In genomic region chr4:108168672-108169562, GRCh38 we compare ENCODE assay signal across 8 cellular contexts. TPM values are rescaled to one million over a fixed set of nuclear protein-coding genes. Genes with fewer than 3 reads are reported as not detected.
A peak's percentile ranks its signal among the peaks of the same experiment; 100 is the strongest.
DNase-seq lines count a peak whose midpoint lies in the region; ATAC-seq, FAIRE-seq and TF ChIP-seq lines count a peak whose summit lies in the region.

TSS of gene LEF1 (minus strand) at chr4:108168932. CDS start at chr4:108167767, 1,165 bp downstream.

- no peak for TF ChIP-seq CTCF in HL-60 (IDR thresholded peaks at IDR 0.05; ENCODE audit: insufficient read depth, low read length)
- no peak for TF ChIP-seq CTCF in GM12878 (IDR thresholded peaks at IDR 0.05 in 2 of 3, conservative IDR thresholded peaks at IDR 0.05 in 1 of 3; ENCODE audit: control insufficient read depth in 2 of 3, extremely low read depth in 1 of 3, insufficient read depth in 1 of 3, low read depth in 3 of 3, low read length in 3 of 3)

- no peak for TF ChIP-seq EP300 in GM12878 (IDR thresholded peaks at IDR 0.05; ENCODE audit: borderline replicate concordance in 1 of 2, control insufficient read depth in 1 of 2, low read depth in 2 of 2, low read length in 2 of 2)

- peaks cover 44% of the 10 kb centered on the region for H3K4me1 Mint-ChIP-seq in T-helper 1 cell treated with Interleukin-12 subunit alpha and Interleukin-12 subunit beta and Interleukin-4 antibody, amounts not matched to agents 30 μg/mL and 1 μg/mL, for 36 hours (ENCODE audit: low read depth)

- peak within 1 kb of the TSS; percentile 75 for H3K4me3 ChIP-seq in ACC112 (ENCODE audit: low read depth, low read length)
- peak within 1 kb of the TSS; percentile 27 for H3K4me3 ChIP-seq in HL-60 (replicated peaks; ENCODE audit: insufficient read depth, low read length)
- peak within 1 kb of the TSS; percentile 78 for H3K4me3 ChIP-seq in GM12878

- CTCF ChIA-PET in GM12878 (lab: Yijun Ruan, JAX) = interaction anchor here (0.7 to 1.6 kb wide), 2 partner anchors 53 to 138 kb away, joined by 3 to 4 read pairs; no protein-coding TSS in a partner anchor

- ATAC-seq in GM12878 = peak; percentile 56

- H3K4me3 Mint-ChIP-seq in T-helper 1 cell treated with Interleukin-12 subunit alpha and Interleukin-12 subunit beta and Interleukin-4 antibody, amounts not matched to agents 30 μg/mL and 1 μg/mL, for 36 hours = peak within 1 kb of the TSS; percentile 98

- H3K36me3 ChIP-seq in ACC112 (ENCODE audit: insufficient read depth, low read length) (no peaks in the 10 kb centered on the region), GM12878 (ENCODE audit: control insufficient read depth in 2 of 2, insufficient read depth in 2 of 2, low read length in 1 of 2) (no peaks in the 10 kb centered on the region)

- SMC1A ChIA-PET in GM12878 (lab: Charles Lee; ENCODE audit: uncharacterized antibody, unreplicated experiment) = interaction anchor here (0.7 to 1.2 kb wide), 4 partner anchors 12 to 177 kb away, joined by 3 to 6 read pairs (median 4); no protein-coding TSS in a partner anchor

- no peak for FAIRE-seq in GM12878 (lab: Jason Lieb, UNC)

- peak; percentile 37 for DNase-seq in GM19238 (ENCODE audit: insufficient read length, low spot score)
- DNase-seq in HL-60 (ENCODE audit: low read depth in 1 of 2, low spot score in 1 of 2) = no peak
- DNase-seq in GM12878 (ENCODE audit: low read depth, low spot score) = no peak
- DNase-seq in iris pigment epithelial cell (ENCODE audit: low read depth) = peak; percentile 45
- DNase-seq in stimulated activated CD4-positive, alpha-beta T cell treated with anti-CD3 and anti-CD28 coated beads, Interleukin-1b, Interleukin-23, amount 100 ng/mL, for 4 hours (ENCODE audit: low read depth in 2 of 2) = peak; percentile 60 to 68
- DNase-seq in mesenteric fat pad (ENCODE audit: low spot score) = no peak

- peak within 1 kb of the TSS; percentile 28; the same call in 1 of the 2 replicates for H3K9ac ChIP-seq in GM12878 (ENCODE audit: control insufficient read depth, insufficient read depth, low read length)

- H3K4me1 ChIP-seq in ACC112 (ENCODE audit: control insufficient read depth, insufficient read depth, low read length, unreplicated experiment) = no peaks in the 10 kb centered on the region
- peaks cover 3% of the 10 kb centered on the region; the same call in 1 of the 2 replicates for H3K4me1 ChIP-seq in GM12878 (ENCODE audit: control insufficient read depth, insufficient read depth, low read length)

- no peak for TF ChIP-seq RAD21 in GM12878 (IDR thresholded peaks at IDR 0.05; ENCODE audit: insufficient read depth, low read depth, low read length)

- H3K9me3 Mint-ChIP-seq in T-helper 1 cell treated with Interleukin-12 subunit alpha and Interleukin-12 subunit beta and Interleukin-4 antibody, amounts not matched to agents 30 μg/mL and 1 μg/mL, for 36 hours = no peaks in the 10 kb centered on the region

- H3K27ac ChIP-seq in ACC112 (ENCODE audit: low read depth, low read length) (no peak within 1 kb of the TSS), HL-60 (replicated peaks) (no peak within 1 kb of the TSS), GM12878 (ENCODE audit: control insufficient read depth, insufficient read depth) (no peak within 1 kb of the TSS)

- no peaks in the 10 kb centered on the region; the same call in 1 of the 2 replicates for H4K20me1 ChIP-seq in GM12878 (ENCODE audit: control insufficient read depth, insufficient read depth)

- no TSS peak for BruUV-seq in GM12878 (replicated peaks; lab: Mats Ljungman, UMichigan)

- POLR2A ChIA-PET in GM12878 (lab: Charles Lee) = interaction anchor here (0.6 kb wide), 1 partner anchor 126 kb away, joined by 3 read pairs; no protein-coding TSS in a partner anchor

- peaks cover 19% of the 10 kb centered on the region for H3K36me3 Mint-ChIP-seq in T-helper 1 cell treated with Interleukin-12 subunit alpha and Interleukin-12 subunit beta and Interleukin-4 antibody, amounts not matched to agents 30 μg/mL and 1 μg/mL, for 36 hours (ENCODE audit: low read depth)

- peak within 1 kb of the TSS; percentile 84 for H3K4me2 ChIP-seq in GM12878 (ENCODE audit: control insufficient read depth, insufficient read depth)

- H3K27me3 ChIP-seq in ACC112 (ENCODE audit: insufficient read depth, low read length) = peaks cover 97% of the 10 kb centered on the region
- peaks cover 88% of the 10 kb centered on the region for H3K27me3 ChIP-seq in HL-60 (ENCODE audit: insufficient read depth, poor library complexity, severe bottlenecking)
- peaks cover 11 to 39% of the 10 kb centered on the region in 2 experiments for H3K27me3 ChIP-seq in GM12878 (replicated peaks in 1 of 2; ENCODE audit: control insufficient read depth in 2 of 2, insufficient read depth in 2 of 2, low read length in 1 of 2)

- H3K27me3 Mint-ChIP-seq in T-helper 1 cell treated with Interleukin-12 subunit alpha and Interleukin-12 subunit beta and Interleukin-4 antibody, amounts not matched to agents 30 μg/mL and 1 μg/mL, for 36 hours (ENCODE audit: low read depth) = peaks cover 22% of the 10 kb centered on the region

- H2AFZ ChIP-seq in ACC112 (ENCODE audit: low read length, unreplicated experiment) (peak within 1 kb of the TSS; percentile 80), GM12878 (ENCODE audit: control insufficient read depth, low read depth, low read length) (peak within 1 kb of the TSS; percentile 56)

- H3K9me3 ChIP-seq in GM12878 (replicated peaks; ENCODE audit: control insufficient read depth, insufficient read depth, low read length) = no peaks in the 10 kb centered on the region

- intact Hi-C loops in GM12878 (cut with micrococcal nuclease; ENCODE audit: unreplicated experiment) = loop anchor here (5.0 kb wide), 1 partner anchor 52 kb away; no protein-coding TSS in a partner anchor

- in situ Hi-C loops in GM12878 (cut with MboI) = loop anchor here (25.0 kb wide), 1 partner anchor 457 kb away; the partner anchor contains the start of gene PAPSS1

- peak; percentile 54 for TF ChIP-seq POLR2A in GM12878 (IDR thresholded peaks at IDR 0.05; ENCODE audit: low read depth, low read length)

- peak within 1 kb of the TSS; percentile 94 for H3K27ac Mint-ChIP-seq in T-helper 1 cell treated with Interleukin-12 subunit alpha and Interleukin-12 subunit beta and Interleukin-4 antibody, amounts not matched to agents 30 μg/mL and 1 μg/mL, for 36 hours

- RAD21 ChIA-PET in GM12878 (lab: Charles Lee; ENCODE audit: unreplicated experiment) = interaction anchor here (1.2 kb wide), 1 partner anchor 51 kb away, joined by 5 read pairs; no protein-coding TSS in a partner anchor

- no peaks in the 10 kb centered on the region for H3K79me2 ChIP-seq in ACC112 (ENCODE audit: control insufficient read depth, insufficient read depth, low read length, unreplicated experiment)
- no peaks in the 10 kb centered on the region; the same call in 1 of the 2 replicates for H3K79me2 ChIP-seq in GM12878 (ENCODE audit: control insufficient read depth, insufficient read depth, low read length)

- WGBS in GM12878 (ENCODE audit: insufficient coverage, insufficient replicate concordance, low lambda C conversion rate, missing lambda C conversion rate) = under 1% methylated on average over 53 of the region's 61 CpGs

TF ChIP-seq in GM12878, 131 proteins besides CTCF, POLR2A, EP300 and RAD21 (continues in another document):
- TF ChIP-seq ZNF384 (IDR thresholded peaks at IDR 0.05; ENCODE audit: borderline replicate concordance, low read depth, low read length) (no peak), MAX (IDR thresholded peaks at IDR 0.05; ENCODE audit: low read depth, low read length) (peak; percentile 16; the same call in 1 of the 2 replicates), RCOR1 (conservative IDR thresholded peaks at IDR 0.05; ENCODE audit: low read depth, low read length) (no peak)

RNA-seq across cellular contexts. Expression of gene LEF1, which starts in this region (rescaled TPM):
- 14.4 and 16.8 TPM in 2 replicates for total RNA-seq in GM12878 (2013; cell fraction: nucleolus; rRNA removed)
- total RNA-seq in GM12878 (2014; rRNA removed) (22.7 and 23.9 TPM in 2 replicates), GM12878 (2014; rRNA removed; fragmentation: Illumina TruSeq; extraction: Trizol) (24.3 and 24.5 TPM in 2 replicates), GM12878 (2021) (18.0 and 18.4 TPM in 2 replicates), mesenteric fat pad (3.1 TPM)
- polyA plus RNA-seq in GM12878 (2011; ENCODE audit: low read depth) = 8.4 TPM
- polyA plus RNA-seq in GM12878 (2011; rRNA removed) (10.4 and 12.7 TPM in 2 replicates), GM12878 (2014; fragmentation: Illumina TruSeq; extraction: Trizol) (38.1 and 53.6 TPM in 2 replicates), GM12878 (2014; fragmentation: Nextera tagmentation; extraction: Ambion mirVana) (10 to 100 TPM; 10.2 to 10.5 TPM), GM12878 (2014; rRNA removed) (14.9 and 20.5 TPM in 2 replicates), GM12878 (2016; fragmentation: Nextera tagmentation; extraction: Ambion mirVana) (10 to 100 TPM; 16.7 to 23.5 TPM)
- 9.4 and 10.7 TPM in 2 replicates for polyA plus RNA-seq in GM12878 (2011; cell fraction: cytosol; rRNA removed)
- polyA plus RNA-seq in GM12878 (2011; cell fraction: nucleus; rRNA removed) = 7.4 and 9.6 TPM in 2 replicates
- 10.2 and 12.1 TPM in 2 replicates for polyA plus RNA-seq in GM12878 (2012)
- 15.9 and 18.7 TPM in 2 replicates for polyA minus RNA-seq in GM12878 (2011; rRNA and poly(A)+ RNA removed)
- polyA minus RNA-seq in GM12878 (2011; cell fraction: cytosol; rRNA and poly(A)+ RNA removed) = 2.7 and 3.7 TPM in 2 replicates
- 6.0 and 11.5 TPM in 2 replicates for polyA minus RNA-seq in GM12878 (2011; cell fraction: nucleus; rRNA and poly(A)+ RNA removed)

Comparison
In these comparisons a context has a peak if more than half of its experiments do, and no peak if none do; other contexts are left out.
1. H3K4me3 ChIP-seq: peak in every context shown above with its lines; median percentile 78 in GM12878; 75 in ACC112; 27 in HL-60.
2. DNase-seq: peak in GM19238 (single experiment), iris pigment epithelial cell (single experiment) and stimulated activated CD4-positive, alpha-beta T cell treated with anti-CD3 and anti-CD28 coated beads, Interleukin-1b, Interleukin-23, amount 100 ng/mL, for 4 hours (2 of 2); none in HL-60 (0 of 2), GM12878 (single experiment) and mesenteric fat pad (single experiment).